16 cellular contexts compared by ENCODE assay signal in the genomic region with DNA sequence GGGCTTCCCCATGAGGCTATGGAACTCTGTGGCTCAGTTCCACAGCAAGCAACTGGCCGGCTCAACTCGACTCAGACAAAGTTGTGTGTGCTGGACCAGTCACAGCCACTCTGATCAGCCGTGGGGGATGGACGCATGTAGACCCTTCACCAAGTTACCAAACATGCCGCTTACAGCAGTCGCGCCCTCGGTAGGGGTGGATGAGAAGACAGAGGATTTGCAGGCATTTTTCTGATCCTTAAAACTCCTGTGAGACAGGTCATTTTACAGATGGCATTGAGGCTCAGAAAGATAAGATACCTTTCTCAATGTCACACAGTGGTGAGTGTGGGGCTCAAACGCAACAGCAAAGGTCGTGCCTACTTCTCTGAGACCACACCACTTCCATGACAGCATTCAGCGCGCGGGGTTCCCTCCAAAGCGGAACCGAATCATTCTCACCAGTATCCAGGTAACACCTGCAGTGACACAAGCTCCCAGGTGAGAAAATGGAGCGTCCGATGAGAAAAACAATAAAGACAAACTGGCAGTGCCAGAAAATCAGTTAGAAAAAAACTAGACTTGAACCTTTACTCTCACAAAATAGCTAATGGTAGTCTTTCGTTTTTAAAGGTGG.
DNase-seq lines count a peak whose midpoint lies in the region; FAIRE-seq and TF ChIP-seq lines count a peak whose summit lies in the region.
"Had no signal": no experiment of that assay in that cellular context is flagged by ENCODE, and none has a peak within 500 bp of the region (broad histone marks: within the 10 kb centered on the region; RNA-seq: fewer than 3 reads in every experiment).

No MANE protein-coding gene starts in this region.

- peak overlapping the region; percentile 58; the same call in 1 of the 2 replicates for H4K8ac ChIP-seq in H1 (ENCODE audit: extremely low read depth, insufficient read depth, low read length)

- H3K79me1 ChIP-seq in H1 (ENCODE audit: low read depth, low read length): no peaks in the 10 kb centered on the region

- H3K18ac ChIP-seq in H1 (ENCODE audit: extremely low read depth, low read length): no peak overlapping the region

- CTCF ChIA-PET in GM10248 (lab: Yijun Ruan, JAX): interaction anchor here (0.8 to 7.5 kb wide), 40 partner anchors 8 to 435 kb away, joined by 3 to 88 read pairs (median 5); a partner anchor contains a TSS
- CTCF ChIA-PET in H1 (lab: Charles Lee; ENCODE audit: partially characterized antibody): interaction anchor here (0.6 to 5.4 kb wide), 59 partner anchors 9 to 374 kb away, joined by 3 to 60 read pairs (median 4); a partner anchor contains a TSS

- no peak for FAIRE-seq in H1 (lab: Jason Lieb, UNC)
- FAIRE-seq: astrocyte, D721Med, H54, kidney had no signal

- H2BK5ac ChIP-seq in H1 (ENCODE audit: low read depth, low read length): no peak overlapping the region

- H4K91ac ChIP-seq in H1 (replicated peaks; ENCODE audit: insufficient read length, low read length): no peak overlapping the region

- H3K9me3 ChIP-seq in H1 (ENCODE audit: insufficient read depth in 2 of 2, low read depth in 1 of 2, low read length in 1 of 2) (no peaks in the 10 kb centered on the region), parathyroid adenoma (ENCODE audit: control insufficient read depth, low read length) (no peaks in the 10 kb centered on the region)
- H3K9me3 ChIP-seq: MG63, tibial artery had no signal

- H3K4me1 ChIP-seq in H1 (replicated peaks in 1 of 4; ENCODE audit: control insufficient read depth in 3 of 4, insufficient read depth in 4 of 4, low read length in 3 of 4) (peaks cover 0 to 3% (median 1%) of the 10 kb centered on the region in 4 experiments; a peak in 4 of 7 replicates), parathyroid adenoma (no peaks in the 10 kb centered on the region)
- H3K4me1 ChIP-seq: tibial artery had no signal

- no peak overlapping the region for H4K5ac ChIP-seq in H1 (ENCODE audit: insufficient read length, low read depth, low read length)

- no peak overlapping the region for H2BK12ac ChIP-seq in H1 (ENCODE audit: low read depth, low read length)

- H2BK15ac ChIP-seq in H1 (ENCODE audit: low read length): 0 out of 2 replicates have a peak overlapping the region, but pooled peaks have one; percentile 20

- H3K23ac ChIP-seq in H1 (ENCODE audit: insufficient read length): no peak overlapping the region

- no peaks in the 10 kb centered on the region; a peak in 1 of 7 replicates for H3K27me3 ChIP-seq in H1 (replicated peaks in 1 of 4; ENCODE audit: control insufficient read depth in 3 of 4, extremely low read depth in 1 of 4, insufficient read depth in 3 of 4, low read length in 3 of 4)
- H3K27me3 ChIP-seq in parathyroid adenoma (ENCODE audit: control insufficient read depth, insufficient read depth, low read length): no peaks in the 10 kb centered on the region
- H3K27me3 ChIP-seq: MG63, tibial artery had no signal

- H3K9ac ChIP-seq in H1 (replicated peaks in 1 of 4; ENCODE audit: extremely low read depth in 1 of 4, low read depth in 3 of 4, low read length in 3 of 4) (no peak overlapping the region), parathyroid adenoma (no peak overlapping the region)
- H3K9ac ChIP-seq: KMS-11 had no signal

- no peak overlapping the region for H3K4ac ChIP-seq in H1 (replicated peaks; ENCODE audit: insufficient read length, low read depth, low read length)

- H4K20me1 ChIP-seq in H1 (replicated peaks in 1 of 2; ENCODE audit: control insufficient read depth in 1 of 2, insufficient read depth in 2 of 2, low read length in 2 of 2): no peaks in the 10 kb centered on the region

- no peak overlapping the region for H2BK120ac ChIP-seq in H1 (replicated peaks; ENCODE audit: low read depth, low read length)

- no peak overlapping the region for H3K27ac ChIP-seq in H1 (ENCODE audit: low read depth, low read length)
- no peak overlapping the region for H3K27ac ChIP-seq in parathyroid adenoma
- H3K27ac ChIP-seq: KMS-11, tibial artery had no signal

- H3K79me2 ChIP-seq in H1 (ENCODE audit: control insufficient read depth in 1 of 2, insufficient read depth in 2 of 2, low read length in 2 of 2) (no peaks in the 10 kb centered on the region), parathyroid adenoma (no peaks in the 10 kb centered on the region)

- POLR2A ChIA-PET in GM10248 (lab: Yijun Ruan, JAX) (no interaction called here), H1 (lab: Charles Lee; ENCODE audit: partially characterized antibody) (no interaction called here)

- H2AFZ ChIP-seq in H1 (ENCODE audit: low read length) (no peak overlapping the region), parathyroid adenoma (peak overlapping the region; percentile 43)

- TF ChIP-seq RAD21 in H1 (IDR thresholded peaks at IDR 0.05 in 1 of 2, conservative IDR thresholded peaks at IDR 0.05 in 1 of 2; ENCODE audit: low read depth in 2 of 2, low read length in 2 of 2): no peak

- H3K56ac ChIP-seq in H1 (replicated peaks; ENCODE audit: insufficient read length, low read depth, low read length): no peak overlapping the region

- no peak overlapping the region for H3K14ac ChIP-seq in H1 (ENCODE audit: insufficient read length)

- TF ChIP-seq CTCF in GM10248 (IDR thresholded peaks at IDR 0.05; ENCODE audit: control extremely low read depth, extremely low read depth, low read depth, missing control alignments): peak; percentile 14
- no peak for TF ChIP-seq CTCF in H1 (IDR thresholded peaks at IDR 0.05; ENCODE audit: control extremely low read depth in 1 of 3, insufficient read depth in 1 of 3, low read depth in 1 of 3, low read length in 3 of 3)
- no peak for TF ChIP-seq CTCF in parathyroid adenoma (IDR thresholded peaks at IDR 0.05)

- no peak for DNase-seq in GM10248 (ENCODE audit: extremely low spot score)
- peak; percentile 46 for DNase-seq in NCI-H526 treated with DMSO at 0.1 percent for 48 hours (lab: John Stamatoyannopoulos, UW)
- no peak for DNase-seq in H1 (ENCODE audit: low read depth in 1 of 2, low spot score in 2 of 2)
- DNase-seq in AML-193 (lab: John Stamatoyannopoulos, UW): no peak
- DNase-seq in activated T-cell treated with anti-CD3 and anti-CD28 coated beads, Interleukin-2, amount 50 U/mL, for 48 hours: no peak
- no peak for DNase-seq in COLO668 (lab: John Stamatoyannopoulos, UW; ENCODE audit: unreplicated experiment)
- DNase-seq: cortex of kidney had no signal

- no peak for TF ChIP-seq POLR2A in H1 (IDR thresholded peaks at IDR 0.05; ENCODE audit: control extremely low read depth in 1 of 2, low read depth in 2 of 2, low read length in 2 of 2)

- peaks cover 5% of the 10 kb centered on the region; the same call in 1 of the 2 replicates for H3K23me2 ChIP-seq in H1 (ENCODE audit: low read depth, low read length)

- no peak overlapping the region for H2BK20ac ChIP-seq in H1 (ENCODE audit: low read length)

- H3K4me3 ChIP-seq in H1 (ENCODE audit: extremely low read depth in 1 of 4, insufficient read depth in 2 of 4, low read depth in 3 of 4, low read length in 4 of 4) (no peak overlapping the region), parathyroid adenoma (ENCODE audit: low read depth, low read length) (no peak overlapping the region)
- H3K4me3 ChIP-seq: GM12878, MG63, tibial artery had no signal

- H2AK5ac ChIP-seq in H1 (ENCODE audit: low read depth, low read length): no peak overlapping the region

- H3K4me2 ChIP-seq in H1 (ENCODE audit: insufficient read depth in 1 of 2, low read depth in 2 of 2, low read length in 2 of 2): no peak overlapping the region
- H3K4me2 ChIP-seq in parathyroid adenoma (ENCODE audit: low read length): no peak overlapping the region
- H3K4me2 ChIP-seq: KMS-11 had no signal

- H3K36me3 ChIP-seq in H1 (ENCODE audit: control insufficient read depth in 2 of 4, insufficient read depth in 4 of 4, low read length in 3 of 4) (no peaks in the 10 kb centered on the region), parathyroid adenoma (ENCODE audit: control insufficient read depth, insufficient read depth, low read length) (no peaks in the 10 kb centered on the region)
- H3K36me3 ChIP-seq: MG63, tibial artery had no signal

- TF ChIP-seq EP300 in H1 (IDR thresholded peaks at IDR 0.05; ENCODE audit: borderline replicate concordance in 1 of 2, low read depth in 2 of 2, low read length in 2 of 2): no peak

- 85% methylated on average over 18 of the region's 18 CpGs; no CpG with 5 or more reads in 1 of the 2 experiments for WGBS in H1 (ENCODE audit: extremely low coverage in 1 of 2, insufficient coverage in 1 of 2, insufficient read length in 1 of 2, insufficient replicate concordance in 2 of 2, low coverage in 1 of 2, low lambda C conversion rate in 2 of 2, missing lambda C conversion rate in 1 of 2), 2 experiments

TF ChIP-seq in H1, 55 proteins besides CTCF, POLR2A, EP300 and RAD21:
- TF ChIP-seq, protein P1, sequence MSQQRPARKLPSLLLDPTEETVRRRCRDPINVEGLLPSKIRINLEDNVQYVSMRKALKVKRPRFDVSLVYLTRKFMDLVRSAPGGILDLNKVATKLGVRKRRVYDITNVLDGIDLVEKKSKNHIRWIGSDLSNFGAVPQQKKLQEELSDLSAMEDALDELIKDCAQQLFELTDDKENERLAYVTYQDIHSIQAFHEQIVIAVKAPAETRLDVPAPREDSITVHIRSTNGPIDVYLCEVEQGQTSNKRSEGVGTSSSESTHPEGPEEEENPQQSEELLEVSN (IDR thresholded peaks at IDR 0.05): peak; percentile 6; the same call in 1 of the 2 replicates
- TF ChIP-seq SRF (IDR thresholded peaks at IDR 0.05; ENCODE audit: low read depth, low read length) (no peak), ZNF274 (IDR thresholded peaks at IDR 0.05; ENCODE audit: borderline replicate concordance, extremely low read depth, low read length) (no peak), TAF7 (optimal IDR thresholded peaks at IDR 0.05; ENCODE audit: borderline replicate concordance, low read depth, low read length) (no peak), NANOG (IDR thresholded peaks at IDR 0.05; ENCODE audit: insufficient read depth, low read depth, low read length, poor library complexity, severe bottlenecking) (no peak), SIN3A (conservative IDR thresholded peaks at IDR 0.05 in 1 of 2, IDR thresholded peaks at IDR 0.05 in 1 of 2; ENCODE audit: low read depth in 1 of 2, low read length in 2 of 2) (no peak)
